Comparison of ENCODE assay signal across 8 cellular contexts in the genomic region with DNA sequence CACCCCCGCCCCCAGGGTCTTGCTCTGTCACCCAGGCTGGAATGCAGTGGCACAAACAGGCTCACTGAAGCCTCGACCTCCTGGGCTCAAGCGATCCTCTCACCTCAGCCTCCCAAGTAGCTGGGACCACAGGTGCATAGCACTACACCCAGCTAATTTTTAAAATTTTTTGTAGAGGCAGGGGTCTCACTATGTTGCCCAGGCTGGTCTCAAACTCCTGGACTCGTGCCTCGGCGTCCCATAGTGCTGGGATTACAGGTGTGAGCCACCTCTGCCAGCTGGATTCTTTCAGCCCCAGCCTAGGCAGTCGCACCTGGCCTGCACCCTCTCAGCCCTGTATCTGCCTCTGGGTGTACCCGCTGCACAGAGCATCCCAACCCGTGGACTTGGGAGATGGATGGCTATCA.
DNase-seq lines count a peak whose midpoint lies in the region; ATAC-seq and TF ChIP-seq lines count a peak whose summit lies in the region.
"Not testable (repeated sequence)": the region's sequence is repeated elsewhere in the genome, so short reads cannot be mapped to it uniquely, and the experiment has no call there.

No MANE protein-coding gene starts in this region.

- WGBS in esophagus muscularis mucosa, result 93% methylated on average over 9 of the region's 9 CpGs
- 80% methylated on average over 9 of the region's 9 CpGs for WGBS in prostate gland

- not testable (repeated sequence) for H3K27me3 ChIP-seq in ACC112 (ENCODE audit: insufficient read depth, low read length); Peyer's patch; esophagus muscularis mucosa; left lung; muscle layer of duodenum (ENCODE audit: low read depth, low read length); prostate gland (replicated peaks; ENCODE audit: insufficient read depth); stomach smooth muscle (ENCODE audit: control insufficient read depth in 1 of 2, insufficient read depth in 2 of 2, low read length in 2 of 2); upper lobe of right lung

- H3K4me1 ChIP-seq in ACC112 (ENCODE audit: control insufficient read depth, insufficient read depth, low read length, unreplicated experiment) (peaks cover 58% of the 10 kb centered on the region), Peyer's patch (peaks cover 0 to 43% (median 7%) of the 10 kb centered on the region in 4 donors), esophagus muscularis mucosa (peaks cover 59 to 81% (median 69%) of the 10 kb centered on the region in 4 donors), left lung (peaks cover 26 to 63% of the 10 kb centered on the region in 2 donors), muscle layer of duodenum (ENCODE audit: control insufficient read depth in 1 of 2, insufficient read depth in 2 of 2, low read length in 2 of 2) (peaks cover 23 to 35% of the 10 kb centered on the region in 2 donors), prostate gland (replicated peaks) (peaks cover 15% of the 10 kb centered on the region), stomach smooth muscle (ENCODE audit: control insufficient read depth, insufficient read depth, low read length) (peaks cover 54% of the 10 kb centered on the region), upper lobe of right lung (peaks cover 55% of the 10 kb centered on the region)

- H3K9ac ChIP-seq in stomach smooth muscle (ENCODE audit: low read length in 2 of 2), result not testable (repeated sequence)

- not testable (repeated sequence) for TF ChIP-seq CTCF in Peyer's patch (IDR thresholded peaks at IDR 0.05); esophagus muscularis mucosa (IDR thresholded peaks at IDR 0.05); left lung (IDR thresholded peaks at IDR 0.05); prostate gland (IDR thresholded peaks at IDR 0.05); upper lobe of right lung (IDR thresholded peaks at IDR 0.05)

- H3K9me3 ChIP-seq in Peyer's patch; esophagus muscularis mucosa; left lung; muscle layer of duodenum (ENCODE audit: control insufficient read depth in 1 of 2, low read length in 2 of 2); prostate gland; stomach smooth muscle (ENCODE audit: control insufficient read depth in 2 of 2, low read length in 2 of 2); upper lobe of right lung: not testable (repeated sequence)

- peak overlapping the region; percentile 68 for H3K27ac ChIP-seq in ACC112 (ENCODE audit: low read depth, low read length)
- H3K27ac ChIP-seq in Peyer's patch, result peak overlapping the region; percentile 43 to 76 (median 57)
- H3K27ac ChIP-seq in esophagus muscularis mucosa (replicated peaks in 1 of 4), result peak overlapping the region; percentile 63 to 80 (median 74)
- H3K27ac ChIP-seq in left lung, result peak overlapping the region; percentile 4 to 73
- peak overlapping the region; percentile 20 for H3K27ac ChIP-seq in muscle layer of duodenum (ENCODE audit: low read length)
- peak overlapping the region; percentile 58 to 67 for H3K27ac ChIP-seq in prostate gland
- H3K27ac ChIP-seq in stomach smooth muscle (ENCODE audit: low read length), result peak overlapping the region; percentile 46
- H3K27ac ChIP-seq in upper lobe of right lung, result peak overlapping the region; percentile 65

- ATAC-seq in left lung, upper lobe of right lung: not testable (repeated sequence)

- intact Hi-C loops in esophagus muscularis mucosa (cut with DNase I); left lung (cut with DNase I); prostate gland (cut with DNase I); upper lobe of right lung (cut with DNase I): not testable (repeated sequence)

- not testable (repeated sequence) for H2AFZ ChIP-seq in ACC112 (ENCODE audit: low read length, unreplicated experiment)

- H3K4me3 ChIP-seq in ACC112 (ENCODE audit: low read depth, low read length); Peyer's patch; esophagus muscularis mucosa; left lung; muscle layer of duodenum (ENCODE audit: low read depth in 1 of 2, low read length in 2 of 2); prostate gland; stomach smooth muscle (ENCODE audit: low read length in 2 of 2); upper lobe of right lung: not testable (repeated sequence)

- TF ChIP-seq POLR2A in Peyer's patch (IDR thresholded peaks at IDR 0.05); esophagus muscularis mucosa (IDR thresholded peaks at IDR 0.05; ENCODE audit: low read depth); prostate gland (IDR thresholded peaks at IDR 0.05): not testable (repeated sequence)

- not testable (repeated sequence) for TF ChIP-seq EP300 in esophagus muscularis mucosa (IDR thresholded peaks at IDR 0.05)

- not testable (repeated sequence) for DNase-seq in Peyer's patch; esophagus muscularis mucosa (ENCODE audit: extremely low spot score); left lung; prostate gland (ENCODE audit: low spot score); upper lobe of right lung

- not testable (repeated sequence) for H3K79me2 ChIP-seq in ACC112 (ENCODE audit: control insufficient read depth, insufficient read depth, low read length, unreplicated experiment)

- H3K36me3 ChIP-seq in ACC112 (ENCODE audit: insufficient read depth, low read length); Peyer's patch; esophagus muscularis mucosa; left lung; muscle layer of duodenum (ENCODE audit: control insufficient read depth in 1 of 2, insufficient read depth in 2 of 2, low read length in 2 of 2); prostate gland; stomach smooth muscle (ENCODE audit: control insufficient read depth in 2 of 2, insufficient read depth in 2 of 2, low read length in 2 of 2); upper lobe of right lung: not testable (repeated sequence)

Comparison
In these comparisons a context has a peak if more than half of its experiments do, and no peak if none do; other contexts are left out.
1. H3K27ac ChIP-seq: peak in every context shown above with its lines; median percentile 74 in esophagus muscularis mucosa; 68 in ACC112; 65 in upper lobe of right lung; 62 in prostate gland; 57 in Peyer's patch; 46 in stomach smooth muscle; 38 in left lung; 20 in muscle layer of duodenum.